ENCODE assay signal across 1 cellular context in genomic region chr6:89084542-89084941, GRCh38.
TF ChIP-seq lines count a peak whose summit lies in the region.

No MANE protein-coding gene starts in this region.

TF ChIP-seq in GM12878, 131 proteins besides CTCF, POLR2A, EP300 and RAD21:
- TF ChIP-seq RFX5 (IDR thresholded peaks at IDR 0.05; ENCODE audit: low read depth, low read length) (no peak), SP1 (IDR thresholded peaks at IDR 0.05; ENCODE audit: low read depth, low read length) (no peak), MEF2B (IDR thresholded peaks at IDR 0.05; ENCODE audit: partially characterized antibody, poor library complexity, severe bottlenecking) (no peak), RB1 (IDR thresholded peaks at IDR 0.05; ENCODE audit: borderline replicate concordance) (no peak), EGR1 (IDR thresholded peaks at IDR 0.05; ENCODE audit: borderline replicate concordance in 1 of 2, low read depth in 2 of 2, low read length in 2 of 2) (no peak), SPI1 (IDR thresholded peaks at IDR 0.05; ENCODE audit: borderline replicate concordance, insufficient read depth, low read depth, low read length) (no peak), PAX5 (IDR thresholded peaks at IDR 0.05; ENCODE audit: borderline replicate concordance, low read depth, low read length) (no peak), CHD1 (IDR thresholded peaks at IDR 0.05; ENCODE audit: low read depth, low read length) (no peak), STAT1 (conservative IDR thresholded peaks at IDR 0.05) (no peak), NR2F1 (conservative IDR thresholded peaks at IDR 0.05) (no peak), JUNB (IDR thresholded peaks at IDR 0.05) (no peak), PML (IDR thresholded peaks at IDR 0.05; ENCODE audit: low read length) (no peak), TARDBP (IDR thresholded peaks at IDR 0.05; ENCODE audit: borderline replicate concordance) (no peak), CHD4 (IDR thresholded peaks at IDR 0.05) (no peak), CEBPZ (IDR thresholded peaks at IDR 0.05; ENCODE audit: low read depth, low read length) (no peak), CREB1 (IDR thresholded peaks at IDR 0.05; ENCODE audit: low read depth) (no peak), FOS (IDR thresholded peaks at IDR 0.05; ENCODE audit: borderline replicate concordance, extremely low read depth, insufficient read length) (no peak), IRF5 (IDR thresholded peaks at IDR 0.05; ENCODE audit: borderline replicate concordance) (no peak)
